Comparison of ENCODE assay signal across 1 cellular context in the genomic region with DNA sequence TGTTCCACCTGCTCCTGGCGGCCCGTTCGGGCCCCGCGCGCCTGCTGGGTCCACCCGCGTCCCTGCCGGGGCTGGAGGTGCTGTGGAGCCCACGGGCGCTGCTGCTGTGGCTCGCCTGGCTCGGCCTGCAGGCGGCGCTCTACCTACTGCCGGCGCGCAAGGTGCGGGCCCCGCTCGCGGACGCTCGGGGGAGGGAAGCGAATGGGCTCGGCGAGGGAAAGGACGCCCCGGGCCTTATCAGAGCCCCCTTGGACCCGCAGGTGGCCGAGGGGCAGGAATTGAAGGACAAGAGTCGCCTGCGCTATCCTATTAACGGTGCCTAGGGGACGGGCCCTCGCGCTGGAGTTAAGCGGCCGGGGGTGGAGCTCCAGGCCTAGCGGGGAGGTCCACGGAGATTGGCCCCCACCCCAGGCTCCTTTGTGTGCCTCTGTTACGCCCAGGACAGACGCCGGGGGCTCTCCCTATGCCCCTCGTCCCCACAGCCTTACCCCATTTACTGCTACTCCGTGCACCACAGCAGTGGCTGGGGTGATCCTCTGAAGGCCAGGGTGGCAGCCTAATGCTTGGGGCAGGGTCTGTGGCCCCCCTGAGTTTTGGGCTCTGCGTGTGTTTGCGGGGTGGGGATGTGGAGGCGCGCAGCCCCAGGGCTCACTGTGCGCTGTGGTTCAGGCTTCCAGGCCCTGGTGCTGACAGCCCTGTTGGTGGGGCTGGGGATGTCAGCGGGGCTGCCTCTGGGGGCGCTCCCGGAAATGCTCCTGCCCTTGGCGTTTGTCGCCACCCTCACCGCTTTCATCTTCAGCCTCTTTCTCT.
TF ChIP-seq lines count a peak whose summit lies in the region.

No MANE protein-coding gene starts in this region.

TF ChIP-seq in HepG2, 621 proteins besides CTCF, POLR2A, EP300 and RAD21 (continued from another document and continues in another):
- TF ChIP-seq, protein P1, sequence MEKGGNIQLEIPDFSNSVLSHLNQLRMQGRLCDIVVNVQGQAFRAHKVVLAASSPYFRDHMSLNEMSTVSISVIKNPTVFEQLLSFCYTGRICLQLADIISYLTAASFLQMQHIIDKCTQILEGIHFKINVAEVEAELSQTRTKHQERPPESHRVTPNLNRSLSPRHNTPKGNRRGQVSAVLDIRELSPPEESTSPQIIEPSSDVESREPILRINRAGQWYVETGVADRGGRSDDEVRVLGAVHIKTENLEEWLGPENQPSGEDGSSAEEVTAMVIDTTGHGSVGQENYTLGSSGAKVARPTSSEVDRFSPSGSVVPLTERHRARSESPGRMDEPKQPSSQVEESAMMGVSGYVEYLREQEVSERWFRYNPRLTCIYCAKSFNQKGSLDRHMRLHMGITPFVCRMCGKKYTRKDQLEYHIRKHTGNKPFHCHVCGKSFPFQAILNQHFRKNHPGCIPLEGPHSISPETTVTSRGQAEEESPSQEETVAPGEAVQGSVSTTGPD (CRISPR knock-in tag; IDR thresholded peaks at IDR 0.05), result no peak
- TF ChIP-seq, protein P2, sequence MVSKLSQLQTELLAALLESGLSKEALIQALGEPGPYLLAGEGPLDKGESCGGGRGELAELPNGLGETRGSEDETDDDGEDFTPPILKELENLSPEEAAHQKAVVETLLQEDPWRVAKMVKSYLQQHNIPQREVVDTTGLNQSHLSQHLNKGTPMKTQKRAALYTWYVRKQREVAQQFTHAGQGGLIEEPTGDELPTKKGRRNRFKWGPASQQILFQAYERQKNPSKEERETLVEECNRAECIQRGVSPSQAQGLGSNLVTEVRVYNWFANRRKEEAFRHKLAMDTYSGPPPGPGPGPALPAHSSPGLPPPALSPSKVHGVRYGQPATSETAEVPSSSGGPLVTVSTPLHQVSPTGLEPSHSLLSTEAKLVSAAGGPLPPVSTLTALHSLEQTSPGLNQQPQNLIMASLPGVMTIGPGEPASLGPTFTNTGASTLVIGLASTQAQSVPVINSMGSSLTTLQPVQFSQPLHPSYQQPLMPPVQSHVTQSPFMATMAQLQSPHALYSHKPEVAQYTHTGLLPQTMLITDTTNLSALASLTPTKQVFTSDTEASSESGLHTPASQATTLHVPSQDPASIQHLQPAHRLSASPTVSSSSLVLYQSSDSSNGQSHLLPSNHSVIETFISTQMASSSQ (IDR thresholded peaks at IDR 0.05; ENCODE audit: low read depth), result no peak
- TF ChIP-seq, protein P2 (CRISPR knock-in tag; IDR thresholded peaks at IDR 0.05; ENCODE audit: borderline replicate concordance), result no peak; the same call in 1 of the 2 replicates
- TF ChIP-seq ZNF235 (CRISPR knock-in tag; IDR thresholded peaks at IDR 0.05; ENCODE audit: borderline replicate concordance) (no peak), ZFY (CRISPR knock-in tag; IDR thresholded peaks at IDR 0.05) (peak; percentile 71), REXO4 (CRISPR knock-in tag; IDR thresholded peaks at IDR 0.05; ENCODE audit: borderline replicate concordance) (no peak), MBD4 (IDR thresholded peaks at IDR 0.05; ENCODE audit: borderline replicate concordance, low read length) (no peak), POGZ (CRISPR knock-in tag; IDR thresholded peaks at IDR 0.05) (no peak; the same call in 1 of the 2 replicates), ZNF678 (CRISPR knock-in tag; IDR thresholded peaks at IDR 0.05) (no peak), FOXK1 (CRISPR knock-in tag; IDR thresholded peaks at IDR 0.05; ENCODE audit: borderline replicate concordance, low read depth) (no peak), ZNF792 (CRISPR knock-in tag; IDR thresholded peaks at IDR 0.05) (no peak), IKZF4 (CRISPR knock-in tag; IDR thresholded peaks at IDR 0.05; ENCODE audit: borderline replicate concordance, low read depth, not compliant biosample characterization) (no peak), ELF3 (CRISPR knock-in tag; IDR thresholded peaks at IDR 0.05) (peak; percentile 46; the same call in 1 of the 2 replicates), PHF20 (CRISPR knock-in tag; IDR thresholded peaks at IDR 0.05) (no peak; the same call in 1 of the 2 replicates), TCF7 (IDR thresholded peaks at IDR 0.05; ENCODE audit: low read depth) (peak; percentile 26; the same call in 1 of the 2 replicates), PAWR (CRISPR knock-in tag; IDR thresholded peaks at IDR 0.05; ENCODE audit: borderline replicate concordance) (no peak; the same call in 1 of the 2 replicates), NR3C1 (CRISPR knock-in tag; IDR thresholded peaks at IDR 0.05) (no peak), ZNF317 (CRISPR knock-in tag; IDR thresholded peaks at IDR 0.05) (no peak), NFKB2 (CRISPR knock-in tag; IDR thresholded peaks at IDR 0.05; ENCODE audit: borderline replicate concordance) (peak; percentile 36; the same call in 1 of the 2 replicates), KMT2B (CRISPR knock-in tag; IDR thresholded peaks at IDR 0.05) (no peak; the same call in 1 of the 2 replicates), ZSCAN20 (CRISPR knock-in tag; IDR thresholded peaks at IDR 0.05; ENCODE audit: borderline replicate concordance) (no peak), ZNF180 (CRISPR knock-in tag; IDR thresholded peaks at IDR 0.05; ENCODE audit: borderline replicate concordance, low read depth) (no peak), TSC22D2 (CRISPR knock-in tag; IDR thresholded peaks at IDR 0.05; ENCODE audit: borderline replicate concordance) (no peak), ZNF468 (CRISPR knock-in tag; IDR thresholded peaks at IDR 0.05) (0 out of 2 replicates have a peak, but pooled peaks have one; percentile 32), CAMTA2 (CRISPR knock-in tag; IDR thresholded peaks at IDR 0.05; ENCODE audit: borderline replicate concordance) (0 out of 2 replicates have a peak, but pooled peaks have one; percentile 21), ATF1 (CRISPR knock-in tag; IDR thresholded peaks at IDR 0.05) (no peak), HNRNPUL1 (IDR thresholded peaks at IDR 0.05; ENCODE audit: low read depth, low read length) (no peak), ZFP37 (CRISPR knock-in tag; IDR thresholded peaks at IDR 0.05; ENCODE audit: borderline replicate concordance) (no peak), MTF1 (CRISPR knock-in tag; IDR thresholded peaks at IDR 0.05) (no peak), RELA (CRISPR knock-in tag; IDR thresholded peaks at IDR 0.05) (0 out of 2 replicates have a peak, but pooled peaks have one; percentile 42), CHD2 (IDR thresholded peaks at IDR 0.05; ENCODE audit: low read depth, low read length) (no peak), ZNF841 (CRISPR knock-in tag; IDR thresholded peaks at IDR 0.05; ENCODE audit: borderline replicate concordance) (no peak), NR2F6 (IDR thresholded peaks at IDR 0.05) (no peak), NR2F6 (CRISPR knock-in tag; IDR thresholded peaks at IDR 0.05) (no peak), SAP130 (CRISPR knock-in tag; IDR thresholded peaks at IDR 0.05; ENCODE audit: low read depth) (peak; percentile 52), ZNF264 (CRISPR knock-in tag; IDR thresholded peaks at IDR 0.05) (no peak), MYNN (CRISPR knock-in tag; IDR thresholded peaks at IDR 0.05; ENCODE audit: low read depth) (no peak), ZMYM2 (CRISPR knock-in tag; IDR thresholded peaks at IDR 0.05) (peak; percentile 51), KLF9 (CRISPR knock-in tag; IDR thresholded peaks at IDR 0.05; ENCODE audit: low read depth) (no peak), ZNF776 (CRISPR knock-in tag; IDR thresholded peaks at IDR 0.05) (peak; percentile 78), ZFP1 (CRISPR knock-in tag; IDR thresholded peaks at IDR 0.05) (0 out of 2 replicates have a peak, but pooled peaks have one; percentile 27), CEBPB (IDR thresholded peaks at IDR 0.05; ENCODE audit: borderline replicate concordance, low read depth, low read length) (no peak), DMAP1 (CRISPR knock-in tag; IDR thresholded peaks at IDR 0.05) (no peak; the same call in 1 of the 2 replicates)
- TF ChIP-seq, protein P3, sequence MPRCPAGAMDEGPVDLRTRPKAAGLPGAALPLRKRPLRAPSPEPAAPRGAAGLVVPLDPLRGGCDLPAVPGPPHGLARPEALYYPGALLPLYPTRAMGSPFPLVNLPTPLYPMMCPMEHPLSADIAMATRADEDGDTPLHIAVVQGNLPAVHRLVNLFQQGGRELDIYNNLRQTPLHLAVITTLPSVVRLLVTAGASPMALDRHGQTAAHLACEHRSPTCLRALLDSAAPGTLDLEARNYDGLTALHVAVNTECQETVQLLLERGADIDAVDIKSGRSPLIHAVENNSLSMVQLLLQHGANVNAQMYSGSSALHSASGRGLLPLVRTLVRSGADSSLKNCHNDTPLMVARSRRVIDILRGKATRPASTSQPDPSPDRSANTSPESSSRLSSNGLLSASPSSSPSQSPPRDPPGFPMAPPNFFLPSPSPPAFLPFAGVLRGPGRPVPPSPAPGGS (CRISPR knock-in tag; IDR thresholded peaks at IDR 0.05), result peak; percentile 67; the same call in 1 of the 2 replicates
- TF ChIP-seq, protein P4, sequence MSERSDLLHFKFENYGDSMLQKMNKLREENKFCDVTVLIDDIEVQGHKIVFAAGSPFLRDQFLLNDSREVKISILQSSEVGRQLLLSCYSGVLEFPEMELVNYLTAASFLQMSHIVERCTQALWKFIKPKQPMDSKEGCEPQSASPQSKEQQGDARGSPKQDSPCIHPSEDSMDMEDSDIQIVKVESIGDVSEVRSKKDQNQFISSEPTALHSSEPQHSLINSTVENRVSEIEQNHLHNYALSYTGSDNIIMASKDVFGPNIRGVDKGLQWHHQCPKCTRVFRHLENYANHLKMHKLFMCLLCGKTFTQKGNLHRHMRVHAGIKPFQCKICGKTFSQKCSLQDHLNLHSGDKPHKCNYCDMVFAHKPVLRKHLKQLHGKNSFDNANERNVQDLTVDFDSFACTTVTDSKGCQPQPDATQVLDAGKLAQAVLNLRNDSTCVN (CRISPR knock-in tag; IDR thresholded peaks at IDR 0.05; ENCODE audit: borderline replicate concordance), result no peak
- TF ChIP-seq, protein P5, sequence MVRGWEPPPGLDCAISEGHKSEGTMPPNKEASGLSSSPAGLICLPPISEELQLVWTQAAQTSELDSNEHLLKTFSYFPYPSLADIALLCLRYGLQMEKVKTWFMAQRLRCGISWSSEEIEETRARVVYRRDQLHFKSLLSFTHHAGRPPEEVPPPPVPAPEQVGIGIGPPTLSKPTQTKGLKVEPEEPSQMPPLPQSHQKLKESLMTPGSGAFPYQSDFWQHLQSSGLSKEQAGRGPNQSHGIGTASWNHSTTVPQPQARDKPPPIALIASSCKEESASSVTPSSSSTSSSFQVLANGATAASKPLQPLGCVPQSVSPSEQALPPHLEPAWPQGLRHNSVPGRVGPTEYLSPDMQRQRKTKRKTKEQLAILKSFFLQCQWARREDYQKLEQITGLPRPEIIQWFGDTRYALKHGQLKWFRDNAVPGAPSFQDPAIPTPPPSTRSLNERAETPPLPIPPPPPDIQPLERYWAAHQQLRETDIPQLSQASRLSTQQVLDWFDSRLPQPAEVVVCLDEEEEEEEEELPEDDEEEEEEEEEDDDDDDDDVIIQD (CRISPR knock-in tag; IDR thresholded peaks at IDR 0.05; ENCODE audit: low read depth), result no peak
- TF ChIP-seq, protein P6, sequence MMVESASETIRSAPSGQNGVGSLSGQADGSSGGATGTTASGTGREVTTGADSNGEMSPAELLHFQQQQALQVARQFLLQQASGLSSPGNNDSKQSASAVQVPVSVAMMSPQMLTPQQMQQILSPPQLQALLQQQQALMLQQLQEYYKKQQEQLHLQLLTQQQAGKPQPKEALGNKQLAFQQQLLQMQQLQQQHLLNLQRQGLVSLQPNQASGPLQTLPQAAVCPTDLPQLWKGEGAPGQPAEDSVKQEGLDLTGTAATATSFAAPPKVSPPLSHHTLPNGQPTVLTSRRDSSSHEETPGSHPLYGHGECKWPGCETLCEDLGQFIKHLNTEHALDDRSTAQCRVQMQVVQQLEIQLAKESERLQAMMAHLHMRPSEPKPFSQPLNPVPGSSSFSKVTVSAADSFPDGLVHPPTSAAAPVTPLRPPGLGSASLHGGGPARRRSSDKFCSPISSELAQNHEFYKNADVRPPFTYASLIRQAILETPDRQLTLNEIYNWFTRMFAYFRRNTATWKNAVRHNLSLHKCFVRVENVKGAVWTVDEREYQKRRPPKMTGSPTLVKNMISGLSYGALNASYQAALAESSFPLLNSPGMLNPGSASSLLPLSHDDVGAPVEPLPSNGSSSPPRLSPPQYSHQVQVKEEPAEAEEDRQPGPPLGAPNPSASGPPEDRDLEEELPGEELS (CRISPR knock-in tag; IDR thresholded peaks at IDR 0.05), result no peak
- TF ChIP-seq, protein P7, sequence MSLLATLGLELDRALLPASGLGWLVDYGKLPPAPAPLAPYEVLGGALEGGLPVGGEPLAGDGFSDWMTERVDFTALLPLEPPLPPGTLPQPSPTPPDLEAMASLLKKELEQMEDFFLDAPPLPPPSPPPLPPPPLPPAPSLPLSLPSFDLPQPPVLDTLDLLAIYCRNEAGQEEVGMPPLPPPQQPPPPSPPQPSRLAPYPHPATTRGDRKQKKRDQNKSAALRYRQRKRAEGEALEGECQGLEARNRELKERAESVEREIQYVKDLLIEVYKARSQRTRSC (CRISPR knock-in tag; IDR thresholded peaks at IDR 0.05; ENCODE audit: low read depth), result no peak
- TF ChIP-seq, protein P8, sequence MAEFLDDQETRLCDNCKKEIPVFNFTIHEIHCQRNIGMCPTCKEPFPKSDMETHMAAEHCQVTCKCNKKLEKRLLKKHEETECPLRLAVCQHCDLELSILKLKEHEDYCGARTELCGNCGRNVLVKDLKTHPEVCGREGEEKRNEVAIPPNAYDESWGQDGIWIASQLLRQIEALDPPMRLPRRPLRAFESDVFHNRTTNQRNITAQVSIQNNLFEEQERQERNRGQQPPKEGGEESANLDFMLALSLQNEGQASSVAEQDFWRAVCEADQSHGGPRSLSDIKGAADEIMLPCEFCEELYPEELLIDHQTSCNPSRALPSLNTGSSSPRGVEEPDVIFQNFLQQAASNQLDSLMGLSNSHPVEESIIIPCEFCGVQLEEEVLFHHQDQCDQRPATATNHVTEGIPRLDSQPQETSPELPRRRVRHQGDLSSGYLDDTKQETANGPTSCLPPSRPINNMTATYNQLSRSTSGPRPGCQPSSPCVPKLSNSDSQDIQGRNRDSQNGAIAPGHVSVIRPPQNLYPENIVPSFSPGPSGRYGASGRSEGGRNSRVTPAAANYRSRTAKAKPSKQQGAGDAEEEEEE (CRISPR knock-in tag; IDR thresholded peaks at IDR 0.05; ENCODE audit: borderline replicate concordance), result 0 out of 2 replicates have a peak, but pooled peaks have one; percentile 22
- TF ChIP-seq, protein P9, sequence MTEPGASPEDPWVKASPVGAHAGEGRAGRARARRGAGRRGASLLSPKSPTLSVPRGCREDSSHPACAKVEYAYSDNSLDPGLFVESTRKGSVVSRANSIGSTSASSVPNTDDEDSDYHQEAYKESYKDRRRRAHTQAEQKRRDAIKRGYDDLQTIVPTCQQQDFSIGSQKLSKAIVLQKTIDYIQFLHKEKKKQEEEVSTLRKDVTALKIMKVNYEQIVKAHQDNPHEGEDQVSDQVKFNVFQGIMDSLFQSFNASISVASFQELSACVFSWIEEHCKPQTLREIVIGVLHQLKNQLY (CRISPR knock-in tag; IDR thresholded peaks at IDR 0.05), result no peak
